In genomic region chr9:86281577-86282076, GRCh38 we compare ENCODE assay signal across 8 cellular contexts. TPM values are rescaled to one million over a fixed set of nuclear protein-coding genes. Genes with fewer than 3 reads are reported as not detected.
DNase-seq lines count a peak whose midpoint lies in the region; ATAC-seq and TF ChIP-seq lines count a peak whose summit lies in the region.

No MANE protein-coding gene starts in this region.

- H3K27ac ChIP-seq in DND-41 (ENCODE audit: low read length) (peak overlapping the region; percentile 89), angular gyrus (ENCODE audit: low read depth, low read length) (peak overlapping the region; percentile 98), thymus (ENCODE audit: low read depth) (peak overlapping the region; percentile 90)

- 2% methylated on average over 31 of the region's 31 CpGs for WGBS in thymus

- H3K4me3 ChIP-seq in DND-41 (ENCODE audit: low read depth in 1 of 2, low read length in 2 of 2) (peak overlapping the region; percentile 69 to 100), thymus (ENCODE audit: low read length) (peak overlapping the region; percentile 75)

- H3K27me3 ChIP-seq in DND-41 (ENCODE audit: insufficient read depth, low read length, poor library complexity) (no peaks in the 10 kb centered on the region), thymus (ENCODE audit: control insufficient read depth, insufficient read depth) (no peaks in the 10 kb centered on the region)

- DNase-seq in DND-41 (no peak), HuH-7 (ENCODE audit: low spot score) (peak; percentile 53), left lobe of liver (ENCODE audit: low spot score) (no peak), cerebellar nuclear complex (lab: John Stamatoyannopoulos, UW) (no peak)
- no peak for DNase-seq in activated effector memory CD4-positive, alpha-beta T cell treated with Interleukin-2 at 50 U/mL for 16 hours

- no peak for TF ChIP-seq CTCF in DND-41 (IDR thresholded peaks at IDR 0.05; ENCODE audit: borderline replicate concordance, extremely low read depth, low read length, poor library complexity, severe bottlenecking)

- peak overlapping the region; percentile 80 for H2AFZ ChIP-seq in DND-41 (ENCODE audit: low read depth, low read length)

- H3K9me3 ChIP-seq in DND-41 (ENCODE audit: insufficient read depth, low read length, severe bottlenecking) (no peaks in the 10 kb centered on the region), thymus (ENCODE audit: control insufficient read depth) (no peaks in the 10 kb centered on the region)

- peaks cover 12% of the 10 kb centered on the region; the same call in 1 of the 2 replicates for H4K20me1 ChIP-seq in DND-41 (ENCODE audit: insufficient read depth, low read length)

- peak overlapping the region; percentile 96 for H3K9ac ChIP-seq in DND-41 (ENCODE audit: low read depth, low read length)

- peak overlapping the region; percentile 97 for H3K4me2 ChIP-seq in DND-41 (ENCODE audit: insufficient read depth, low read length)

- H3K4me1 ChIP-seq in DND-41 (ENCODE audit: insufficient read depth, low read length): peaks cover 29% of the 10 kb centered on the region
- H3K4me1 ChIP-seq in thymus (ENCODE audit: control insufficient read depth, insufficient read depth, low read length): peaks cover 9% of the 10 kb centered on the region

- H3K79me2 ChIP-seq in DND-41 (ENCODE audit: insufficient read depth, low read length): peaks cover 56% of the 10 kb centered on the region

- H3K36me3 ChIP-seq in DND-41 (ENCODE audit: insufficient read depth, low read length): peaks cover 11% of the 10 kb centered on the region
- peaks cover 4% of the 10 kb centered on the region for H3K36me3 ChIP-seq in thymus (ENCODE audit: control insufficient read depth, insufficient read depth)

- ATAC-seq in DND-41 (ENCODE audit: insufficient read depth, low read depth): peak; percentile 31
- ATAC-seq in GM21381 (IDR thresholded peaks at IDR 0.05; ENCODE audit: unreplicated experiment): peak; percentile 3
- peak; percentile 68 for ATAC-seq in left lobe of liver

RNA-seq across cellular contexts. Expression of gene ISCA1, which starts 0.7 kb away (rescaled TPM):
- total RNA-seq in left lobe of liver: 16.7 TPM
- 36.0 TPM for polyA plus RNA-seq in thymus

RNA-seq across cellular contexts. Expression of gene C9orf153, which starts 22.2 kb away (rescaled TPM):
- 0.15 TPM for total RNA-seq in left lobe of liver
- polyA plus RNA-seq in thymus: 0.16 TPM

Comparison
In these comparisons a context has a peak if more than half of its experiments do, and no peak if none do; other contexts are left out.
1. ATAC-seq: peak in every context shown above with its lines; median percentile 68 in left lobe of liver; 31 in DND-41; 3 in GM21381.